11 cellular contexts compared by ENCODE assay signal in genomic region chr9:1676771-1677170, GRCh38.
"Had no signal": no experiment of that assay in that cellular context is flagged by ENCODE, and none has a peak within 500 bp of the region (broad histone marks: within the 10 kb centered on the region; RNA-seq: fewer than 3 reads in every experiment).

No MANE protein-coding gene starts in this region.

- H3K27ac Mint-ChIP-seq: GM23338, H9, HFFc6 had no signal

- H3K4me3 Mint-ChIP-seq: GM23338, H9, HFFc6 had no signal

- H3K4me1 Mint-ChIP-seq: GM23338, H9 had no signal

- H3K36me3 ChIP-seq: HAP-1 had no signal

- DNase-seq: GM23248, GOT3, H7, H9, HCEC 1CT, HFFc6 had no signal

- ATAC-seq: GM23338, HCT116 had no signal

- H3K4me2 ChIP-seq: GM23338 had no signal

- H3K9me3 Mint-ChIP-seq: GM23338 had no signal

- H3K4me3 ChIP-seq: GM23248, GM23338, HAP-1 had no signal

- H3K9me3 ChIP-seq: HAP-1 had no signal

- H3K27ac ChIP-seq: GM23248 had no signal

- H2AFZ ChIP-seq: GM23248, GM23338 had no signal

- H3K4me1 ChIP-seq: HAP-1 had no signal

- H3K9ac ChIP-seq: GM23248 had no signal

- FAIRE-seq: H1, H54 had no signal
